In the genomic region with DNA sequence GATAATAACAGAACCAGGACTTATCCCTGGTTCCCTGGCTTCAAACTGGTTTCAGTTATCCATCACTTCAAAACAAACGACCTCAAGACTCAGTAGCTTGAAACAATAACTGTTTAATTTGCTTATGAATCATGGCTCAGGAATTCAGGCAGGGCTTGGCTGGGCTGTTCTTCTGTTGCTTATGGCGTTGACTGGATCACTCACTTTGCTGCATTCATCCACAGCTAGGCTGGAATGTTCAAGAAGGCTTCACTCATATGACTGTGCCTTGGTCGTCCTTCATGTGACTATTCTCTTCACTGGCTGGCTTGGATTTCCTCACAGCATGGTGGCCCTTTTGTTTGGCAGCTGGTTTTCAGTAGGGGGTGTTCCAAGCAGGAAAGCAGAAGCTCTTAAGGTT, we compare ENCODE assay signal across 21 cellular contexts. TPM values are rescaled to one million over a fixed set of nuclear protein-coding genes. Genes with fewer than 3 reads are reported as not detected.
DNase-seq lines count a peak whose midpoint lies in the region; TF ChIP-seq lines count a peak whose summit lies in the region.
"Had no signal": no experiment of that assay in that cellular context is flagged by ENCODE, and none has a peak within 500 bp of the region (broad histone marks: within the 10 kb centered on the region; RNA-seq: fewer than 3 reads in every experiment).

No MANE protein-coding gene starts in this region.

- peaks cover 3% of the 10 kb centered on the region for H3K27me3 ChIP-seq in mammary epithelial cell (ENCODE audit: insufficient read depth, low read length)
- H3K27me3 ChIP-seq in neutrophil, result peaks cover 29% of the 10 kb centered on the region
- peaks cover 6% of the 10 kb centered on the region for H3K27me3 ChIP-seq in transverse colon

- no peak for TF ChIP-seq CTCF in mammary epithelial cell (conservative IDR thresholded peaks at IDR 0.05 in 1 of 2, IDR thresholded peaks at IDR 0.05 in 1 of 2; ENCODE audit: extremely low read depth in 1 of 2, insufficient read depth in 1 of 2, low read depth in 1 of 2, low read length in 2 of 2)
- no peak for TF ChIP-seq CTCF in neutrophil (IDR thresholded peaks at IDR 0.05)
- TF ChIP-seq CTCF in transverse colon (IDR thresholded peaks at IDR 0.05), result no peak
- TF ChIP-seq CTCF in type B pancreatic cell (conservative IDR thresholded peaks at IDR 0.05), result no peak

- no peak overlapping the region for H3K4me2 ChIP-seq in mammary epithelial cell (ENCODE audit: insufficient read depth, low read depth, low read length)
- H3K4me2 ChIP-seq: BLaER1 had no signal

- no peak overlapping the region for H3K27ac Mint-ChIP-seq in type B pancreatic cell
- H3K27ac Mint-ChIP-seq: activated naive CD8-positive, alpha-beta T cell treated with anti-CD3 and anti-CD28 coated beads, Interleukin-2, amount 10 ng/mL, durations not matched to agents 7 days and 5 days; activated T-helper 2 cell treated with anti-CD3 and anti-CD28 coated beads, Interferon-gamma antibody, Interleukin-2, Interleukin-4, amounts not matched to agents 10 μg/mL and 5 μg/mL and 100 μg/mL, durations not matched to agents 14 hours and 24 hours and 36 hours; brain; IgD-negative memory B cell had no signal

- WGBS in mammary epithelial cell (ENCODE audit: low coverage, missing lambda C conversion rate), result 81% methylated on average over 3 of the region's 3 CpGs
- 30 to 66% methylated on average over 2 to 3 of the region's 3 CpGs for WGBS in transverse colon (ENCODE audit: low coverage in 1 of 2), 2 donors

- no peaks in the 10 kb centered on the region for H3K9me3 ChIP-seq in mammary epithelial cell (replicated peaks; ENCODE audit: insufficient read depth, low read length)
- no peaks in the 10 kb centered on the region for H3K9me3 ChIP-seq in neutrophil
- no peaks in the 10 kb centered on the region for H3K9me3 ChIP-seq in transverse colon
- H3K9me3 ChIP-seq: BLaER1 had no signal

- H3K4me3 ChIP-seq in mammary epithelial cell (replicated peaks in 1 of 3; ENCODE audit: insufficient read depth in 1 of 3, low read depth in 2 of 3, low read length in 3 of 3), result no peak overlapping the region
- no peak overlapping the region for H3K4me3 ChIP-seq in neutrophil (ENCODE audit: low read depth in 1 of 2, low read length in 1 of 2)
- H3K4me3 ChIP-seq in transverse colon, result no peak overlapping the region
- H3K4me3 ChIP-seq: BLaER1 had no signal

- in situ Hi-C loops in mammary epithelial cell (cut with MboI; ENCODE audit: low sequenced_read_pairs in 2 of 2), result no loop called here
- in situ Hi-C loops in transverse colon (cut with MboI; ENCODE audit: low pct_ligation_motif_present in 1 of 4, low pct_unique_long_range_greater_than_20kb in 1 of 4, low sequenced_read_pairs in 3 of 4), result no loop called here

- H3K9ac ChIP-seq in mammary epithelial cell (ENCODE audit: insufficient read depth, low read length), result no peak overlapping the region
- H3K9ac ChIP-seq: BLaER1 had no signal

- H3K4me1 ChIP-seq in mammary epithelial cell (ENCODE audit: insufficient read depth, low read length), result peaks cover 13% of the 10 kb centered on the region
- peaks cover 27 to 30% of the 10 kb centered on the region in 2 experiments for H3K4me1 ChIP-seq in neutrophil (ENCODE audit: control insufficient read depth in 1 of 2, insufficient read depth in 1 of 2, low read depth in 1 of 2, low read length in 1 of 2)
- peaks cover 0 to 25% (median 5%) of the 10 kb centered on the region in 4 donors for H3K4me1 ChIP-seq in transverse colon

- no peak overlapping the region for H3K4me3 Mint-ChIP-seq in type B pancreatic cell
- H3K4me3 Mint-ChIP-seq: activated naive CD8-positive, alpha-beta T cell treated with anti-CD3 and anti-CD28 coated beads, Interleukin-2, amount 10 ng/mL, durations not matched to agents 7 days and 5 days had no signal

- CTCF ChIA-PET in mammary epithelial cell (lab: Charles Lee; ENCODE audit: low non-redundant PET), result no interaction called here

- intact Hi-C loops in mammary epithelial cell (cut with micrococcal nuclease), result loop anchor here (5.0 kb wide), 1 partner anchor 63 kb away; no protein-coding TSS in a partner anchor
- intact Hi-C loops in transverse colon (cut with DNase I; ENCODE audit: low total_unique reads), result no loop called here

- no peak overlapping the region for H2AFZ ChIP-seq in mammary epithelial cell (ENCODE audit: low read depth, low read length)

- no peak for TF ChIP-seq POLR2A in transverse colon (IDR thresholded peaks at IDR 0.05)

- peaks cover 18% of the 10 kb centered on the region for H3K4me1 Mint-ChIP-seq in type B pancreatic cell (ENCODE audit: unreplicated experiment)

- no TSS peak for BruUV-seq in mammary epithelial cell (replicated peaks; lab: Mats Ljungman, UMichigan)

- H4K20me1 ChIP-seq in mammary epithelial cell (ENCODE audit: insufficient read depth, low read length), result no peaks in the 10 kb centered on the region

- peaks cover 11% of the 10 kb centered on the region for H3K27me3 Mint-ChIP-seq in type B pancreatic cell

- DNase-seq in NOMO-1 treated with DMSO at 0.1 percent for 48 hours (lab: John Stamatoyannopoulos, UW; ENCODE audit: unreplicated experiment), result peak; percentile 14
- no peak for DNase-seq in NOMO-1 (lab: John Stamatoyannopoulos, UW; ENCODE audit: unreplicated experiment in 2 of 2)
- DNase-seq in NCI-H69 (lab: John Stamatoyannopoulos, UW), result peak; percentile 52
- peak; percentile 41 for DNase-seq in mammary epithelial cell
- DNase-seq in transverse colon, result no peak
- no peak for DNase-seq in Ammon's horn (ENCODE audit: low spot score)
- no peak for DNase-seq in type B pancreatic cell (ENCODE audit: extremely low spot score, unreplicated experiment)
- DNase-seq: activated CD4-positive, alpha-beta T cell treated with anti-CD3 and anti-CD28 coated beads, Interleukin-2, amount 50 U/mL, for 1 hour; activated naive CD8-positive, alpha-beta T cell treated with anti-CD3 and anti-CD28 coated beads, Interleukin-2, amount 10 ng/mL, durations not matched to agents 7 days and 5 days; cortex of kidney; GF-D8; NCI-H187 treated with DMSO at 0.1 percent for 48 hours; occipital lobe; T-helper 1 cell had no signal

- H3K9me3 Mint-ChIP-seq in type B pancreatic cell, result peaks cover 12% of the 10 kb centered on the region
- H3K9me3 Mint-ChIP-seq: activated naive CD8-positive, alpha-beta T cell treated with anti-CD3 and anti-CD28 coated beads, Interleukin-2, amount 10 ng/mL, durations not matched to agents 7 days and 5 days; activated T-helper 2 cell treated with anti-CD3 and anti-CD28 coated beads, Interferon-gamma antibody, Interleukin-2, Interleukin-4, amounts not matched to agents 10 μg/mL and 5 μg/mL and 100 μg/mL, durations not matched to agents 14 hours and 24 hours and 36 hours had no signal

- H3K27ac ChIP-seq in mammary epithelial cell (ENCODE audit: insufficient read depth, low read depth, low read length) (no peak overlapping the region), neutrophil (peak overlapping the region; percentile 38), transverse colon (no peak overlapping the region)
- H3K27ac ChIP-seq: BLaER1 had no signal

- dilution Hi-C loops in mammary epithelial cell (cut with HindIII; ENCODE audit: low sequenced_read_pairs), result no loop called here

- H3K79me2 ChIP-seq in mammary epithelial cell (ENCODE audit: insufficient read depth, low read length), result no peaks in the 10 kb centered on the region

- H3K36me3 ChIP-seq in mammary epithelial cell (ENCODE audit: insufficient read depth, low read length) (no peaks in the 10 kb centered on the region), neutrophil (no peaks in the 10 kb centered on the region), transverse colon (no peaks in the 10 kb centered on the region)
- H3K36me3 ChIP-seq: BLaER1 had no signal

- peaks cover 34% of the 10 kb centered on the region for H3K36me3 Mint-ChIP-seq in type B pancreatic cell
- H3K36me3 Mint-ChIP-seq: activated naive CD8-positive, alpha-beta T cell treated with anti-CD3 and anti-CD28 coated beads, Interleukin-2, amount 10 ng/mL, durations not matched to agents 7 days and 5 days; IgD-negative memory B cell had no signal

- TF ChIP-seq EP300 in transverse colon (IDR thresholded peaks at IDR 0.05; ENCODE audit: low read depth), result no peak

RNA-seq across cellular contexts. Expression of a gene that starts 5.1 kb away (rescaled TPM):
- 1 to 10 TPM in 1 of 2 donors, under 1 TPM in 1; 0.96 to 1.2 TPM for total RNA-seq in mammary epithelial cell
- 0.28 TPM for polyA plus RNA-seq in mammary epithelial cell
- polyA minus RNA-seq in mammary epithelial cell, result not detected
- 10 to 100 TPM in 3 of 4 donors, 1 to 10 TPM in 1; 8.5 to 34.8 (median 14.1) TPM for total RNA-seq in transverse colon
- 10.3 and 10.4 TPM in 2 replicates for total RNA-seq in type B pancreatic cell (ENCODE audit: low replicate concordance)
- total RNA-seq: activated naive CD8-positive, alpha-beta T cell treated with anti-CD3 and anti-CD28 coated beads, Interleukin-2, amount 10 ng/mL, durations not matched to agents 7 days and 5 days; activated T-helper 2 cell treated with anti-CD3 and anti-CD28 coated beads, Interferon-gamma antibody, Interleukin-2, Interleukin-4, amounts not matched to agents 10 μg/mL and 5 μg/mL and 100 μg/mL, durations not matched to agents 14 hours and 24 hours and 36 hours had no signal
- polyA plus RNA-seq: IgD-negative memory B cell, keratinocyte had no signal

RNA-seq across cellular contexts. Expression of a gene that starts 50.9 kb away (rescaled TPM):
- under 1 TPM in 1 of 2 donors, not detected in 1; 0.50 TPM for total RNA-seq in mammary epithelial cell
- 0.02 TPM for polyA plus RNA-seq in mammary epithelial cell
- not detected for polyA minus RNA-seq in mammary epithelial cell
- total RNA-seq in transverse colon, result 1 to 10 TPM; 1.6 to 5.2 (median 3.7) TPM
- total RNA-seq in type B pancreatic cell (ENCODE audit: low replicate concordance), result 11.9 and 35.0 TPM in 2 replicates
- total RNA-seq: activated T-helper 2 cell treated with anti-CD3 and anti-CD28 coated beads, Interferon-gamma antibody, Interleukin-2, Interleukin-4, amounts not matched to agents 10 μg/mL and 5 μg/mL and 100 μg/mL, durations not matched to agents 14 hours and 24 hours and 36 hours; lung microvascular endothelial cell had no signal
- polyA plus RNA-seq: IgD-negative memory B cell, keratinocyte had no signal

Comparison
In these comparisons a context has a peak if more than half of its experiments do, and no peak if none do; other contexts are left out.
1. DNase-seq: peak in NOMO-1 treated with DMSO at 0.1 percent for 48 hours (single experiment), NCI-H69 (single experiment) and mammary epithelial cell (single experiment); none in NOMO-1 (0 of 2), transverse colon (single experiment), Ammon's horn (single experiment) and type B pancreatic cell (single experiment).